29 cellular contexts compared by ENCODE assay signal in the genomic region with DNA sequence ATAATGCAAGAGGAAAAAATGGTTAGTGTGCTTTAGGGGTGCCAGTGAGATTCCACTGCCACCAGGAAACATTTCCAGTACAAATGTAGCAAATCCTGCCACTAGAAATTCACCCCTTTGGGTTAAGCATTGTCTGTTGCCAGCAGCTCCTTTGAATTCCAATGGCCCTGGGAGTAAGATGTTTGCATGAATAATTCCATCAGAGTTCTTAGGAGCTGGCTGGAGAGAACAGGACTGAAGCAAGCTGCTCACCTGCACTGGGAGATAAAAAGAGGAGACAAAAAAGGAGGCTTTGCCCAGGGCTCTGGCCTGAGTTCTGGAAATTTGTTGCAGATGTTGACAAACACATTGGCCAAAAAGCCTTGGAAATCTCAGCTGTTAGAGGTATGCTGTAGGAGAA. TPM values are rescaled to one million over a fixed set of nuclear protein-coding genes. Genes with fewer than 3 reads are reported as not detected.
"Had no signal": no experiment of that assay in that cellular context is flagged by ENCODE, and none has a peak within 500 bp of the region (broad histone marks: within the 10 kb centered on the region; RNA-seq: fewer than 3 reads in every experiment).

No MANE protein-coding gene starts in this region.

- H3K27me3 Mint-ChIP-seq: stimulated activated memory B cell treated with anti-CD40 and anti-IgM and Interleukin-4, amounts not matched to agents 10 μg/mL and 1 μg/mL and 100 μg/mL, for 72 hours had no signal

- H3K4me1 ChIP-seq: right atrium auricular region, right lobe of liver, testis, thyroid gland, transverse colon, vagina had no signal

- H3K9ac ChIP-seq: neural progenitor cell had no signal

- H3K36me3 Mint-ChIP-seq: mesothelial cell of epicardium; naive B cell; natural killer cell; neural progenitor cell; stimulated activated memory B cell treated with anti-CD40 and anti-IgM and Interleukin-4, amounts not matched to agents 10 μg/mL and 1 μg/mL and 100 μg/mL, for 72 hours had no signal

- H3K9me3 ChIP-seq: left ventricle myocardium inferior, neutrophil, ovary, right atrium auricular region, right lobe of liver, stomach, testis, thyroid gland, transverse colon, upper lobe of left lung, vagina had no signal

- H3K4me3 ChIP-seq: left ventricle myocardium inferior, lung, neural progenitor cell, ovary, right atrium auricular region, right lobe of liver, smooth muscle cell, stomach, testis, thyroid gland, transverse colon, upper lobe of left lung, vagina had no signal

- H3K4me1 Mint-ChIP-seq: mesothelial cell of epicardium; naive B cell; natural killer cell; stimulated activated memory B cell treated with anti-CD40 and anti-IgM and Interleukin-4, amounts not matched to agents 10 μg/mL and 1 μg/mL and 100 μg/mL, for 72 hours had no signal

- H3K36me3 ChIP-seq: left ventricle myocardium inferior, neural progenitor cell, neutrophil, ovary, right atrium auricular region, right lobe of liver, stomach, thyroid gland, transverse colon, upper lobe of left lung, vagina had no signal

- H3K4me2 ChIP-seq: neural progenitor cell, smooth muscle cell had no signal

- H3K27ac Mint-ChIP-seq: mesothelial cell of epicardium; naive B cell; natural killer cell; nephron progenitor cell; neural progenitor cell; progenitor cell of endocrine pancreas; stimulated activated memory B cell treated with anti-CD40 and anti-IgM and Interleukin-4, amounts not matched to agents 10 μg/mL and 1 μg/mL and 100 μg/mL, for 72 hours had no signal

- H2AFZ ChIP-seq: neural progenitor cell had no signal

- H3K27me3 ChIP-seq: neural progenitor cell, neutrophil, ovary, right atrium auricular region, right lobe of liver, stomach, testis, thyroid gland, transverse colon, upper lobe of left lung, vagina had no signal

- DNase-seq: islet precursor cell; left ventricle myocardium inferior; mesendoderm; naive B cell; natural killer cell; nephron progenitor cell; occipital lobe; ovary; right lobe of liver; stimulated activated CD4-positive, alpha-beta T cell treated with anti-CD3 and anti-CD28 coated beads, Interleukin-1b, Interleukin-23, amount 100 ng/mL, for 48 hours; stimulated activated CD4-positive, alpha-beta T cell treated with anti-CD3 and anti-CD28 coated beads, Interleukin-2, amount 100 ng/mL, for 48 hours; stimulated activated CD4-positive, alpha-beta T cell treated with anti-CD3 and anti-CD28 coated beads, Interleukin-4, amount 100 ng/mL, for 4 hours; stimulated activated CD8-positive, alpha-beta memory T cell treated with anti-CD3 and anti-CD28 coated beads, Interleukin-4, amount 100 ng/mL, for 48 hours; stimulated activated naive CD8-positive, alpha-beta T cell treated with anti-CD3 and anti-CD28 coated beads, Interleukin-15, Interleukin-2, amounts not matched to agents 100 U/mL and 50 U/mL, for 24 hours; stomach; testis; thyroid gland; transverse colon; upper lobe of left lung had no signal

- ATAC-seq: natural killer cell; right lobe of liver; stimulated activated memory B cell treated with anti-CD40 and anti-IgM and Interleukin-4, amounts not matched to agents 10 μg/mL and 1 μg/mL and 100 μg/mL, for 72 hours; stimulated activated naive CD8-positive, alpha-beta T cell treated with anti-CD3 and anti-CD28 coated beads, Interleukin-15, Interleukin-2, amounts not matched to agents 100 U/mL and 50 U/mL, for 24 hours had no signal

- H3K9me3 Mint-ChIP-seq: mesothelial cell of epicardium had no signal

- H3K4me3 Mint-ChIP-seq: mesothelial cell of epicardium; naive B cell; natural killer cell; nephron progenitor cell; neural progenitor cell; stimulated activated memory B cell treated with anti-CD40 and anti-IgM and Interleukin-4, amounts not matched to agents 10 μg/mL and 1 μg/mL and 100 μg/mL, for 72 hours had no signal

- H3K27ac ChIP-seq: left ventricle myocardium inferior, neural progenitor cell, neutrophil, ovary, right atrium auricular region, right lobe of liver, stomach, testis, thyroid gland, transverse colon, upper lobe of left lung, vagina had no signal

RNA-seq across cellular contexts. Expression of a gene that starts 57.6 kb away (rescaled TPM):
- total RNA-seq: mononuclear cell, natural killer cell had no signal
